ENCODE assay signal across 1 cellular context in the genomic region with DNA sequence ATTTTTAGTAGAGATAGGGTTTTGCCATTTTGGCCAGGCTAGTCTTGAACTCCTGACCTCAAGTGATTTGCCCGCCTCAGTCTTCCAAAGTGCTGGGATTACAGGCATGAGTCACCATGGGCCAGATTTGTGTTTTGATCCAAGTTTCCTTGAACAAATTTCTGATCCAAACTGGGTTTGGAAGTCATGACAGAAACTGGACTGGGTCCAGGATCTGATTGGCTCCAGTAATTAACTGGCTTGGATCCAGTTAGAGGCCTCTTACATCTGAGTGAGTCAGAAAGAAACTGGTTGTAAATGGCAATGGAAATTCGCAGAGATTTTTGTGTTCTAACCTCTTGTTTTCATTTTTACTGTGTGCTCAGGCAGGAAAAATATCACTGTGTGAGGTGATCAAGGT.
TF ChIP-seq lines count a peak whose summit lies in the region.

No MANE protein-coding gene starts in this region.

TF ChIP-seq in WTC11, 78 proteins besides CTCF, POLR2A, EP300 and RAD21 (continued from another document):
- TF ChIP-seq, protein P1, sequence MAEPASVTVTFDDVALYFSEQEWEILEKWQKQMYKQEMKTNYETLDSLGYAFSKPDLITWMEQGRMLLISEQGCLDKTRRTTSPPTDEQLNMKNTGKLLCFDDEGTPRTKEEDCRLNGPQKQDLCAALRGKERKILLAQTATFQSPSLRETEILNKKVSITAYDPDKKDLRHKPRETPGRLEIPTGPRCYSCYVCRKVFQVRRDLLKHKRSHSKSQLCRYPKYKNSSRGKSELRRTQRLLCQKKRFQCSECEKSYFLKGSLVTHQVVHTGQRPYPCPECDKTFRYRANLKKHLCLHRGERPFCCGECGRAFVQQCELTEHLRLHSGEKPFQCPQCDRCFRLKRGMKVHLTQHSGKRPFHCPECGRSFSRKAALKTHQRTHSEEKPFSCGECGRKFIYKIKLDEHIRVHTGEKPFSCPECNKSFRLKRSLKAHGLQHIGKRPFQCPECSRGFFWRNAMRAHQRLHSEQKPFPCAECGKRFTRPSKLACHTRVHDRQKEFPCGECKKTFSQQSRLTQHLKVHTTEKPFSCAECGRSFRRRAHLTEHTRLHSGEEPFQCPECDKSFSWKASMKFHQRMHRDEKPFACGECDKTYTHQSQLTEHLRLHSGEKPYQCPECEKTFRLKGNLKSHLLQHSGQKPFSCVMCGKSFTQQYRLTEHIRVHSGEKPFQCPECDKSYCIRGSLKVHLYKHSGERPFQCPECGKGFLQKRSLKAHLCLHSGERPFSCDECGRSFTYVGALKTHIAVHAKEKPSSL (CRISPR knock-in tag; conservative IDR thresholded peaks at IDR 0.05) = no peak
- no peak for TF ChIP-seq ATF1 (CRISPR knock-in tag; IDR thresholded peaks at IDR 0.05)
- TF ChIP-seq TP53 (CRISPR knock-in tag; IDR thresholded peaks at IDR 0.05) = no peak
TF ChIP-seq in WTC11: peak in this region for 0.
